Comparison of ENCODE assay signal across 8 cellular contexts in the genomic region with DNA sequence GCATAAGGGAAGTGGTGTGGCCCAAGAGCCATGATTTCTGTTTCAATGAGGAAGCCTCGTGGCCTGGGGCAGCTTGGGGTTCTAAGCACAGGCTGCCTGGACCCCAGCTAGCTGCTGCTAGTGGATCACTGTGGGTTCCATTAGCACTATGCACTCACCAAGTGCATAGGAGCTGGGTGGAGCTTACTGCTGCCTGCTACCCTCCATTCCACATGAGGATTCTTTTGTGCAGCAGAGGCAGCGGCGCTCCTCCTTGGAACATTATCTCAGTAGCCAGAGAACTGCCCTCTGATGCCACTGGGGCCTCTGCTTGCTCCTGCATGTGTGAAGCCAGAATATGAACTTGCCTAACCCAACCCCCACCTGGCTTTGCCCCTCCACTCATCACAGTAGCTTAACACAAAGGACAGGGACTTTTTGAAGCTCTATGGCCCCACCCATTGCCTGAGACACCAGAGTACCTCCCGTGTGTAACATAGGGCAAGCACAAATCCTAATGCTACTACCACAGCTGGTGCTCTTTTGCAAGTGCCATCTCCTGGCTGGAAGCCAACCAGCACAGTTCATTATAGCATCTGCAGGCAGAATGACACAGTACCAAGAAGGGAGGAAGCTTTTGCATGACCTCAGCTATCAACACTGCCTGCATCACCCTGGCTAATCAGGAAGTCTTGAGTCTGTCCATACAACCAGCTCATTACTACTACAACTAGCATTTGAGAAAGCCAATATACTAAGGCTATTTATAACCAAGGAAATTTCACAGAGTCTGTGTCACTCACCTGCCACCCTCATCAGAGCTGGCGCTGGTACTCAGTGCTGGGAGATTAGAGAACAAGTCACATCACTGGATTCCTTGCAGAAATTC.
DNase-seq lines count a peak whose midpoint lies in the region; ATAC-seq and TF ChIP-seq lines count a peak whose summit lies in the region.

No MANE protein-coding gene starts in this region.

- no peak overlapping the region for H2AFZ ChIP-seq in DND-41 (ENCODE audit: low read depth, low read length)
- H2AFZ ChIP-seq in osteoblast (ENCODE audit: low read length), result no peak overlapping the region

- no peak overlapping the region for H3K27ac ChIP-seq in DND-41 (ENCODE audit: low read length)
- H3K27ac ChIP-seq in RWPE2 (ENCODE audit: poor library complexity, severe bottlenecking), result no peak overlapping the region
- no peak overlapping the region for H3K27ac ChIP-seq in osteoblast (ENCODE audit: low read depth, low read length)
- H3K27ac ChIP-seq in transverse colon, result no peak overlapping the region

- H3K4me2 ChIP-seq in DND-41 (ENCODE audit: insufficient read depth, low read length) (no peak overlapping the region), osteoblast (ENCODE audit: insufficient read depth, low read length) (no peak overlapping the region)

- no peak for TF ChIP-seq POLR2A in lower leg skin (IDR thresholded peaks at IDR 0.05)
- TF ChIP-seq POLR2A in transverse colon (IDR thresholded peaks at IDR 0.05), result no peak

- DNase-seq in DND-41, result no peak
- DNase-seq in HT1080 (ENCODE audit: low read depth), result peak; percentile 41
- no peak for DNase-seq in RWPE2 (ENCODE audit: low spot score)
- DNase-seq in left kidney (ENCODE audit: low read depth, low spot score), result peak; percentile 12
- no peak for DNase-seq in lower leg skin (ENCODE audit: low spot score in 2 of 2)
- DNase-seq in osteoblast (ENCODE audit: insufficient read length, low spot score, missing footprints), result no peak
- DNase-seq in transverse colon, result no peak
- no peak for DNase-seq in H7

- H3K27me3 ChIP-seq in DND-41 (ENCODE audit: insufficient read depth, low read length, poor library complexity) (no peaks in the 10 kb centered on the region), RWPE2 (ENCODE audit: insufficient read depth, poor library complexity, severe bottlenecking) (no peaks in the 10 kb centered on the region), osteoblast (ENCODE audit: insufficient read depth, low read length) (peaks cover 2% of the 10 kb centered on the region), transverse colon (no peaks in the 10 kb centered on the region), H7 (ENCODE audit: control insufficient read depth, insufficient read depth, low read length) (no peaks in the 10 kb centered on the region)

- no peaks in the 10 kb centered on the region for H3K9me3 ChIP-seq in DND-41 (ENCODE audit: insufficient read depth, low read length, severe bottlenecking)
- H3K9me3 ChIP-seq in RWPE2 (ENCODE audit: severe bottlenecking), result no peaks in the 10 kb centered on the region
- no peaks in the 10 kb centered on the region for H3K9me3 ChIP-seq in osteoblast (ENCODE audit: low read depth, low read length)
- no peaks in the 10 kb centered on the region for H3K9me3 ChIP-seq in transverse colon

- WGBS in lower leg skin, 2 donors, result 71 to 75% methylated on average over 5 of the region's 5 CpGs
- WGBS in transverse colon (ENCODE audit: low coverage in 1 of 2), 2 donors, result 29 to 67% methylated on average over 1 to 5 of the region's 5 CpGs

- TF ChIP-seq CTCF in DND-41 (IDR thresholded peaks at IDR 0.05; ENCODE audit: borderline replicate concordance, extremely low read depth, low read length, poor library complexity, severe bottlenecking) (no peak), RWPE2 (IDR thresholded peaks at IDR 0.05; ENCODE audit: poor library complexity, severe bottlenecking) (no peak), lower leg skin (IDR thresholded peaks at IDR 0.05) (no peak), osteoblast (IDR thresholded peaks at IDR 0.05; ENCODE audit: extremely low read depth, low read depth, low read length) (no peak), transverse colon (IDR thresholded peaks at IDR 0.05) (no peak)

- in situ Hi-C loops in transverse colon (cut with MboI; ENCODE audit: low pct_ligation_motif_present in 1 of 4, low pct_unique_long_range_greater_than_20kb in 1 of 4, low sequenced_read_pairs in 3 of 4), result no loop called here

- no peak for TF ChIP-seq EP300 in transverse colon (IDR thresholded peaks at IDR 0.05; ENCODE audit: low read depth)

- ATAC-seq in DND-41 (ENCODE audit: insufficient read depth, low read depth), result 0 out of 3 replicates have a peak, but pooled peaks have one; percentile 17
- ATAC-seq in RWPE2 (ENCODE audit: low read depth), result peak; percentile 25; the same call in 2 of the 3 replicates

- H3K9ac ChIP-seq in DND-41 (ENCODE audit: low read depth, low read length), result no peak overlapping the region

- intact Hi-C loops in lower leg skin (cut with DNase I; ENCODE audit: low total_unique reads) (no loop called here), transverse colon (cut with DNase I; ENCODE audit: low total_unique reads) (no loop called here)

- H4K20me1 ChIP-seq in DND-41 (ENCODE audit: insufficient read depth, low read length) (no peaks in the 10 kb centered on the region), osteoblast (ENCODE audit: insufficient read depth, low read length) (no peaks in the 10 kb centered on the region)

- H3K36me3 ChIP-seq in DND-41 (ENCODE audit: insufficient read depth, low read length) (no peaks in the 10 kb centered on the region), RWPE2 (ENCODE audit: low read depth) (no peaks in the 10 kb centered on the region), osteoblast (ENCODE audit: insufficient read depth, low read length) (no peaks in the 10 kb centered on the region), transverse colon (no peaks in the 10 kb centered on the region), H7 (replicated peaks; ENCODE audit: control insufficient read depth, insufficient read depth, low read length) (no peaks in the 10 kb centered on the region)

- H3K79me2 ChIP-seq in DND-41 (ENCODE audit: insufficient read depth, low read length) (no peaks in the 10 kb centered on the region), osteoblast (ENCODE audit: insufficient read depth, low read length) (no peaks in the 10 kb centered on the region)

- H3K4me3 ChIP-seq in DND-41 (ENCODE audit: low read depth in 1 of 2, low read length in 2 of 2), result no peak overlapping the region
- H3K4me3 ChIP-seq in RWPE2 (ENCODE audit: severe bottlenecking), result no peak overlapping the region
- H3K4me3 ChIP-seq in lower leg skin (ENCODE audit: low read depth, poor library complexity, severe bottlenecking), result no peak overlapping the region
- H3K4me3 ChIP-seq in osteoblast (ENCODE audit: insufficient read depth, low read length), result no peak overlapping the region
- H3K4me3 ChIP-seq in transverse colon, result no peak overlapping the region
- H3K4me3 ChIP-seq in H7 (ENCODE audit: insufficient read depth, low read depth, low read length), result no peak overlapping the region

- H3K4me1 ChIP-seq in DND-41 (ENCODE audit: insufficient read depth, low read length) (no peaks in the 10 kb centered on the region), RWPE2 (ENCODE audit: insufficient read depth, poor library complexity, severe bottlenecking) (no peaks in the 10 kb centered on the region), osteoblast (ENCODE audit: insufficient read depth, low read length) (no peaks in the 10 kb centered on the region), transverse colon (no peaks in the 10 kb centered on the region)

Comparison
In these comparisons a context has a peak if more than half of its experiments do, and no peak if none do; other contexts are left out.
1. DNase-seq: peak in HT1080 (single experiment) and left kidney (single experiment); none in DND-41 (single experiment), RWPE2 (single experiment), lower leg skin (0 of 2), osteoblast (single experiment), transverse colon (single experiment) and H7 (single experiment).